14 cellular contexts compared by ENCODE assay signal in genomic region chr4:61204353-61204752, GRCh38. TPM values are rescaled to one million over a fixed set of nuclear protein-coding genes. Genes with fewer than 3 reads are reported as not detected.
DNase-seq lines count a peak whose midpoint lies in the region; ATAC-seq and TF ChIP-seq lines count a peak whose summit lies in the region.
"Had no signal": no experiment of that assay in that cellular context is flagged by ENCODE, and none has a peak within 500 bp of the region (broad histone marks: within the 10 kb centered on the region; RNA-seq: fewer than 3 reads in every experiment).

No MANE protein-coding gene starts in this region.

- H3K23ac ChIP-seq in mesendoderm (ENCODE audit: low read length), result no peak overlapping the region

- peaks cover 23% of the 10 kb centered on the region for H3K79me2 ChIP-seq in mesendoderm (ENCODE audit: control insufficient read depth, insufficient read depth, low read length)

- H3K4me3 ChIP-seq in astrocyte of the spinal cord (ENCODE audit: low read depth, low read length), result no peak overlapping the region
- H3K4me3 ChIP-seq in mesendoderm (ENCODE audit: low read length), result no peak overlapping the region
- H3K4me3 ChIP-seq: BLaER1 treated with 17β-estradiol and CSF1 and Interleukin-3, amounts not matched to agents 10 nM and 100 nM had no signal

- no peak for ATAC-seq in GM18511 (IDR thresholded peaks at IDR 0.05; ENCODE audit: unreplicated experiment)
- ATAC-seq in GM21723 (IDR thresholded peaks at IDR 0.05; ENCODE audit: unreplicated experiment), result no peak

- H3K27me3 ChIP-seq in mesendoderm (ENCODE audit: insufficient read depth, low read length, poor library complexity), result no peaks in the 10 kb centered on the region
- H3K27me3 ChIP-seq: BLaER1 treated with 17β-estradiol and CSF1 and Interleukin-3, amounts not matched to agents 10 nM and 100 nM had no signal

- no peak overlapping the region for H2AK5ac ChIP-seq in mesendoderm (ENCODE audit: low read length)

- TF ChIP-seq CTCF in astrocyte of the spinal cord (IDR thresholded peaks at IDR 0.05; ENCODE audit: low read depth, low read length), result no peak

- no peaks in the 10 kb centered on the region for H3K36me3 ChIP-seq in mesendoderm (ENCODE audit: control insufficient read depth, insufficient read depth, low read length)
- H3K36me3 ChIP-seq: BLaER1 treated with 17β-estradiol and CSF1 and Interleukin-3, amounts not matched to agents 10 nM and 100 nM had no signal

- no peak overlapping the region for H3K56ac ChIP-seq in mesendoderm (ENCODE audit: low read length)

- no CpG with 5 or more reads among the region's 1 CpG for WGBS in mesendoderm (ENCODE audit: extremely low coverage, insufficient coverage, low lambda C conversion rate)

- peaks cover 3% of the 10 kb centered on the region for H3K4me1 ChIP-seq in mesendoderm (ENCODE audit: control insufficient read depth, low read depth, low read length)
- H3K4me1 ChIP-seq: BLaER1 treated with 17β-estradiol and CSF1 and Interleukin-3, amounts not matched to agents 10 nM and 100 nM had no signal

- no peak overlapping the region for H3K4me2 ChIP-seq in mesendoderm (ENCODE audit: low read length)
- H3K4me2 ChIP-seq: BLaER1 treated with 17β-estradiol and CSF1 and Interleukin-3, amounts not matched to agents 10 nM and 100 nM had no signal

- H4K8ac ChIP-seq in mesendoderm (ENCODE audit: low read depth, low read length), result no peak overlapping the region

- no peak overlapping the region for H3K9ac ChIP-seq in mesendoderm (ENCODE audit: low read length)
- H3K9ac ChIP-seq: BLaER1 treated with 17β-estradiol and CSF1 and Interleukin-3, amounts not matched to agents 10 nM and 100 nM had no signal

- H2BK15ac ChIP-seq in mesendoderm (replicated peaks; ENCODE audit: low read depth), result no peak overlapping the region

- in situ Hi-C loops in astrocyte of the spinal cord (cut with HindIII; ENCODE audit: low sequenced_read_pairs), result no loop called here

- no peak overlapping the region for H3K4ac ChIP-seq in mesendoderm (ENCODE audit: low read depth, low read length)

- H2BK5ac ChIP-seq in mesendoderm (ENCODE audit: low read length), result no peak overlapping the region

- no peak overlapping the region for H3K18ac ChIP-seq in mesendoderm (ENCODE audit: low read length)

- peaks cover 3% of the 10 kb centered on the region for H3K79me1 ChIP-seq in mesendoderm (ENCODE audit: low read length)

- H2BK120ac ChIP-seq in mesendoderm (ENCODE audit: low read depth, low read length), result no peak overlapping the region

- DNase-seq in DMS 273 treated with DMSO at 0.1 percent for 48 hours (lab: John Stamatoyannopoulos, UW) (peak; percentile 15), HuH-7.5 (ENCODE audit: low spot score) (peak; percentile 43), astrocyte of the spinal cord (ENCODE audit: low read depth, low spot score) (peak; percentile 53), mesendoderm (peak; percentile 98), NCI-H2171 (lab: John Stamatoyannopoulos, UW) (no peak)
- no peak for DNase-seq in stimulated activated naive CD4-positive, alpha-beta T cell (lab: John Stamatoyannopoulos, UW)
- DNase-seq: activated CD4-positive, CD25-positive, alpha-beta regulatory T cell treated with anti-CD3 and anti-CD28 coated beads, Interleukin-2, amount 50 U/mL, for 72 hours; activated effector memory CD4-positive, alpha-beta T cell treated with Interleukin-2 at 50 U/mL for 16 hours; NCI-H187; posterior cingulate gyrus; SHP77 treated with DMSO at 0.1 percent for 48 hours had no signal

- no peak overlapping the region for H4K5ac ChIP-seq in mesendoderm (ENCODE audit: low read length)

- no peak overlapping the region for H3K27ac ChIP-seq in mesendoderm (ENCODE audit: low read depth, low read length)
- H3K27ac ChIP-seq: BLaER1 treated with 17β-estradiol and CSF1 and Interleukin-3, amounts not matched to agents 10 nM and 100 nM had no signal

RNA-seq across cellular contexts. Expression of gene ADGRL3, which starts 4.2 kb away (rescaled TPM):
- polyA plus RNA-seq in mesendoderm (2013, experiment 1 of 2), result 7.1 TPM
- polyA plus RNA-seq in mesendoderm (2013, experiment 2 of 2), result 7.2 TPM

Comparison
In these comparisons a context has a peak if more than half of its experiments do, and no peak if none do; other contexts are left out.
1. DNase-seq: peak in DMS 273 treated with DMSO at 0.1 percent for 48 hours (single experiment), HuH-7.5 (single experiment), astrocyte of the spinal cord (single experiment) and mesendoderm (single experiment); none in NCI-H2171 (single experiment) and stimulated activated naive CD4-positive, alpha-beta T cell (0 of 6).